11 cellular contexts compared by ENCODE assay signal in the genomic region with DNA sequence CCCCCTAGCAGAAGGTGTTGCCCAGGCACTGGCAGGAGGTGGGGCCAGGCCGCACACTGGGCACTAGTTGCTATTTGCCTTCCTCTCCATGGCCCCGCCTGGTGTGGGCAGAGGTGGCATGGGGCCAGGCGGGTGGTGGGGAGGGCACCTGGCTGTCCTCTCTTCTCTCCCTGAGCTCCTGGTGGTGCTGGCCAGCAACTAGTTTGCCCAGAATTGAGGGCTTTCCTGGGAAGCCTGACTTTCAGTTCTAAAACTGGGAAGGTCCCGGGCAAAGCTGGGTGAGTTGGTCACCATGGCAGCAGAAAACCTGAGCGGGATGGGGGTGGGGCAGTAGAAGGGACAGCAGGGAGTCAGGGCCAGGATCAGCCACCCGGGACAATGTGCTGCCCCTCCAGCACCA. TPM values are rescaled to one million over a fixed set of nuclear protein-coding genes. Genes with fewer than 3 reads are reported as not detected.
DNase-seq lines count a peak whose midpoint lies in the region; ATAC-seq, FAIRE-seq and TF ChIP-seq lines count a peak whose summit lies in the region.
"Had no signal": no experiment of that assay in that cellular context is flagged by ENCODE, and none has a peak within 500 bp of the region (broad histone marks: within the 10 kb centered on the region; RNA-seq: fewer than 3 reads in every experiment).

No MANE protein-coding gene starts in this region.

- CTCF ChIA-PET in PC-9 (lab: Charles Lee) (interaction anchor here (0.6 kb wide), 2 partner anchors 56 to 71 kb away, joined by 3 to 11 read pairs; no protein-coding TSS in a partner anchor), HEK293T (lab: Yijun Ruan, JAX) (no interaction called here)
- CTCF ChIA-PET in CD8-positive, alpha-beta memory T cell (lab: Charles Lee): interaction anchor here (2.0 kb wide), 1 partner anchor 41 kb away, joined by 9 read pairs; no protein-coding TSS in a partner anchor

- H4K91ac ChIP-seq in H9 (ENCODE audit: insufficient read length, low read depth, low read length): no peak overlapping the region

- no peak overlapping the region for H3K4ac ChIP-seq in H9 (ENCODE audit: low read depth, low read length)

- POLR2A ChIA-PET in PC-9 (lab: Charles Lee; ENCODE audit: unreplicated experiment): no interaction called here
- POLR2A ChIA-PET in CD8-positive, alpha-beta memory T cell (lab: Charles Lee): no interaction called here
- POLR2A ChIA-PET in HEK293T (lab: Yijun Ruan, JAX): no interaction called here

- H3K27me3 Mint-ChIP-seq in H9 (ENCODE audit: low read depth): peaks cover 2% of the 10 kb centered on the region; the same call in 1 of the 2 replicates
- no peaks in the 10 kb centered on the region for H3K27me3 Mint-ChIP-seq in CD8-positive, alpha-beta memory T cell
- H3K27me3 Mint-ChIP-seq: activated naive CD4-positive, alpha-beta T cell treated with anti-CD3 and anti-CD28 coated beads, Interleukin-2, amount 50 U/mL, for 24 hours had no signal

- no peak overlapping the region for H3K27ac ChIP-seq in H9 (ENCODE audit: insufficient read length, low read depth, low read length)
- H3K27ac ChIP-seq in PC-9: no peak overlapping the region
- H3K27ac ChIP-seq in right atrium auricular region: peak overlapping the region; percentile 91 to 92
- peak overlapping the region in 4 of 8 donors; percentile 17 to 82 (median 76) for H3K27ac ChIP-seq in spleen
- no peak overlapping the region for H3K27ac ChIP-seq in CD8-positive, alpha-beta memory T cell (ENCODE audit: low read depth, low read length)

- H3K79me1 ChIP-seq in H9 (ENCODE audit: insufficient read depth, low read depth, low read length, poor library complexity, severe bottlenecking): no peaks in the 10 kb centered on the region

- H2BK12ac ChIP-seq in H9 (ENCODE audit: insufficient read length, low read depth, low read length): no peak overlapping the region

- H3K9me2 ChIP-seq in PC-9 (ENCODE audit: insufficient read depth): no peaks in the 10 kb centered on the region

- peak overlapping the region; percentile 55; the same call in 1 of the 2 replicates for H3K14ac ChIP-seq in H9 (ENCODE audit: insufficient read depth, low read length)

- H3K27ac Mint-ChIP-seq in H9: peak overlapping the region in 1 of 3 experiments; percentile 20; a peak in 1 of 7 replicates
- no peak overlapping the region for H3K27ac Mint-ChIP-seq in CD8-positive, alpha-beta memory T cell
- H3K27ac Mint-ChIP-seq: activated naive CD4-positive, alpha-beta T cell treated with anti-CD3 and anti-CD28 coated beads, Interleukin-2, amount 50 U/mL, for 24 hours; T-helper 1 cell treated with Interleukin-12 subunit alpha and Interleukin-12 subunit beta and Interleukin-4 antibody, amounts not matched to agents 30 μg/mL and 1 μg/mL, for 36 hours had no signal

- no peak overlapping the region for H3K4me3 Mint-ChIP-seq in H9
- no peak overlapping the region for H3K4me3 Mint-ChIP-seq in CD8-positive, alpha-beta memory T cell
- H3K4me3 Mint-ChIP-seq: activated naive CD4-positive, alpha-beta T cell treated with anti-CD3 and anti-CD28 coated beads, Interleukin-2, amount 50 U/mL, for 24 hours; T-helper 1 cell treated with Interleukin-12 subunit alpha and Interleukin-12 subunit beta and Interleukin-4 antibody, amounts not matched to agents 30 μg/mL and 1 μg/mL, for 36 hours had no signal

- H4K20me1 ChIP-seq in H9 (ENCODE audit: control insufficient read depth, insufficient read depth, insufficient read length) (no peaks in the 10 kb centered on the region), PC-9 (ENCODE audit: insufficient read depth) (no peaks in the 10 kb centered on the region)

- H3K9ac ChIP-seq in H9 (ENCODE audit: extremely low read depth, insufficient read length, low read length): no peak overlapping the region

- H3K27me3 ChIP-seq in H9 (ENCODE audit: insufficient read depth, low read length) (no peaks in the 10 kb centered on the region), PC-9 (ENCODE audit: insufficient read depth, low read depth) (peaks cover 5% of the 10 kb centered on the region; the same call in 1 of the 2 replicates), right atrium auricular region (no peaks in the 10 kb centered on the region), spleen (replicated peaks in 1 of 7) (no peaks in the 10 kb centered on the region)
- no peaks in the 10 kb centered on the region for H3K27me3 ChIP-seq in CD8-positive, alpha-beta memory T cell (ENCODE audit: insufficient read depth, low read length, poor library complexity, severe bottlenecking)

- H3K36me3 ChIP-seq in PC-9 (ENCODE audit: low read depth) (no peaks in the 10 kb centered on the region), right atrium auricular region (no peaks in the 10 kb centered on the region), spleen (no peaks in the 10 kb centered on the region)
- no peaks in the 10 kb centered on the region for H3K36me3 ChIP-seq in CD8-positive, alpha-beta memory T cell (ENCODE audit: insufficient read depth, low read length)

- FAIRE-seq in GM12891 (lab: Jason Lieb, UNC): no peak

- H3K79me2 ChIP-seq in H9 (ENCODE audit: insufficient read depth, low read length): no peaks in the 10 kb centered on the region
- H3K79me2 ChIP-seq in PC-9 (ENCODE audit: low read depth): no peaks in the 10 kb centered on the region

- intact Hi-C loops in PC-9 (cut with micrococcal nuclease; ENCODE audit: unreplicated experiment): loop anchor here (5.0 to 10.0 kb wide), 3 partner anchors 33 to 652 kb away; no protein-coding TSS in a partner anchor
- intact Hi-C loops in spleen (cut with DNase I; ENCODE audit: low total_unique reads): no loop called here

- no peak for TF ChIP-seq POLR2A in spleen (IDR thresholded peaks at IDR 0.05)
- no peak for TF ChIP-seq POLR2A in GM12891 (IDR thresholded peaks at IDR 0.05; ENCODE audit: low read depth, low read length)

- H3K56ac ChIP-seq in H9 (ENCODE audit: insufficient read length, low read depth, low read length): no peak overlapping the region

- no peak for ATAC-seq in GM21367 (IDR thresholded peaks at IDR 0.05; ENCODE audit: unreplicated experiment)

- H3K4me3 ChIP-seq in PC-9: no peak overlapping the region
- H3K4me3 ChIP-seq in right atrium auricular region: no peak overlapping the region
- H3K4me3 ChIP-seq in spleen: no peak overlapping the region
- no peak overlapping the region for H3K4me3 ChIP-seq in CD8-positive, alpha-beta memory T cell (ENCODE audit: low read length)

- no CpG with 5 or more reads among the region's 6 CpGs for whole genome bisulfite sequencing in H9 (ENCODE audit: extremely low coverage, insufficient read length, low lambda C conversion rate)
- WGBS in spleen, 5 donors: 60 to 86% (median 74%) methylated on average over 3 to 6 of the region's 6 CpGs

- H2BK5ac ChIP-seq in H9 (ENCODE audit: insufficient read length, low read length): no peak overlapping the region

- H3K36me3 Mint-ChIP-seq in H9 (ENCODE audit: insufficient read depth in 1 of 3, low read depth in 3 of 3): no peaks in the 10 kb centered on the region; a peak in 1 of 7 replicates
- H3K36me3 Mint-ChIP-seq in CD8-positive, alpha-beta memory T cell: no peaks in the 10 kb centered on the region
- H3K36me3 Mint-ChIP-seq: activated naive CD4-positive, alpha-beta T cell treated with anti-CD3 and anti-CD28 coated beads, Interleukin-2, amount 50 U/mL, for 24 hours had no signal

- H2BK15ac ChIP-seq in H9 (ENCODE audit: low read depth, low read length): no peak overlapping the region

- H3K4me1 Mint-ChIP-seq in H9: peaks cover 4 to 39% of the 10 kb centered on the region in 2 experiments; a peak in 3 of 4 replicates
- H3K4me1 Mint-ChIP-seq in CD8-positive, alpha-beta memory T cell: peaks cover 16 to 25% (median 25%) of the 10 kb centered on the region in 3 donors

- H3K23ac ChIP-seq in H9 (ENCODE audit: insufficient read length, low read depth, low read length): no peak overlapping the region

- H3T11ph ChIP-seq in H9 (ENCODE audit: low read length): no peak overlapping the region

- DNase-seq in H9: no peak
- DNase-seq in PC-9: peak; percentile 70 to 95
- DNase-seq in right atrium auricular region (ENCODE audit: low spot score): no peak
- peak; percentile 78 for DNase-seq in spleen
- no peak for DNase-seq in CD8-positive, alpha-beta memory T cell
- no peak for DNase-seq in GM12891 (ENCODE audit: insufficient read length, low spot score)
- DNase-seq in HEK293T (ENCODE audit: extremely low spot score): no peak
- DNase-seq: foreskin fibroblast had no signal

- H2AK5ac ChIP-seq in H9 (ENCODE audit: insufficient read length, low read length): no peak overlapping the region

- no peak overlapping the region for H3K18ac ChIP-seq in H9 (ENCODE audit: insufficient read length, low read depth, low read length)

- H2BK20ac ChIP-seq in H9 (ENCODE audit: low read depth, low read length, poor library complexity, severe bottlenecking): no peak overlapping the region

- no peak overlapping the region for H4K8ac ChIP-seq in H9 (replicated peaks; ENCODE audit: insufficient read length, low read depth, low read length)

- H2BK120ac ChIP-seq in H9 (ENCODE audit: low read depth, low read length, poor library complexity, severe bottlenecking): no peak overlapping the region

- H3K4me1 ChIP-seq in H9 (ENCODE audit: insufficient read depth, low read length): no peaks in the 10 kb centered on the region
- peaks cover 25% of the 10 kb centered on the region for H3K4me1 ChIP-seq in PC-9 (replicated peaks; ENCODE audit: insufficient read depth)
- H3K4me1 ChIP-seq in right atrium auricular region: peaks cover 0 to 78% of the 10 kb centered on the region in 2 donors
- H3K4me1 ChIP-seq in spleen: peaks cover 17 to 84% (median 54%) of the 10 kb centered on the region in 6 donors
- peaks cover 20% of the 10 kb centered on the region for H3K4me1 ChIP-seq in CD8-positive, alpha-beta memory T cell (ENCODE audit: insufficient read depth, low read length)

- H3K9me3 ChIP-seq in H9 (ENCODE audit: control insufficient read depth, low read depth, low read length): no peaks in the 10 kb centered on the region
- H3K9me3 ChIP-seq in PC-9 (ENCODE audit: insufficient read depth, low read depth): no peaks in the 10 kb centered on the region
- H3K9me3 ChIP-seq in right atrium auricular region: no peaks in the 10 kb centered on the region
- peaks cover 0 to 3% (median 0%) of the 10 kb centered on the region in 8 donors for H3K9me3 ChIP-seq in spleen
- H3K9me3 ChIP-seq in CD8-positive, alpha-beta memory T cell (ENCODE audit: low read length): no peaks in the 10 kb centered on the region

- TF ChIP-seq CTCF in H9 (conservative IDR thresholded peaks at IDR 0.05) (no peak), PC-9 (conservative IDR thresholded peaks at IDR 0.05) (no peak), right atrium auricular region (IDR thresholded peaks at IDR 0.05) (no peak), spleen (IDR thresholded peaks at IDR 0.05 in 8 of 11, conservative IDR thresholded peaks at IDR 0.05 in 3 of 11) (no peak)

- peaks cover 0 to 6% of the 10 kb centered on the region in 2 experiments; a peak in 3 of 5 replicates for H3K9me3 Mint-ChIP-seq in H9
- peaks cover 0 to 2% (median 0%) of the 10 kb centered on the region in 5 donors for H3K9me3 Mint-ChIP-seq in CD8-positive, alpha-beta memory T cell
- H3K9me3 Mint-ChIP-seq: activated naive CD4-positive, alpha-beta T cell treated with anti-CD3 and anti-CD28 coated beads, Interleukin-2, amount 50 U/mL, for 24 hours; T-helper 1 cell treated with Interleukin-12 subunit alpha and Interleukin-12 subunit beta and Interleukin-4 antibody, amounts not matched to agents 30 μg/mL and 1 μg/mL, for 36 hours had no signal

- H4K5ac ChIP-seq in H9 (ENCODE audit: insufficient read length, low read depth, low read length): no peak overlapping the region

- H3K23me2 ChIP-seq in H9 (ENCODE audit: insufficient read length, low read depth, low read length, poor library complexity, severe bottlenecking): no peaks in the 10 kb centered on the region

- H3F3A ChIP-seq in PC-9 (ENCODE audit: insufficient read depth, low read depth): peaks cover 27% of the 10 kb centered on the region; the same call in 1 of the 2 replicates

- H2AFZ ChIP-seq in H9 (ENCODE audit: low read length) (no peak overlapping the region), PC-9 (no peak overlapping the region)

- H3K4me2 ChIP-seq in H9 (ENCODE audit: insufficient read depth, insufficient read length, low read length) (no peak overlapping the region), PC-9 (peak overlapping the region; percentile 53)

- no TSS peak for BruUV-seq in PC-9 (replicated peaks; lab: Mats Ljungman, UMichigan)

RNA-seq across cellular contexts. Expression of a gene that starts 48.2 kb away (rescaled TPM):
- total RNA-seq in H9 (2021): 66.8 and 67.9 TPM in 2 replicates
- total RNA-seq in PC-9 (2021): 19.3 and 25.6 TPM in 2 replicates
- 100 to 1,000 TPM; 127 to 151 TPM for total RNA-seq in right atrium auricular region
- total RNA-seq in spleen: 100 to 1,000 TPM in 1 of 7 donors, 10 to 100 TPM in 6; 49.2 to 120 (median 61.6) TPM
- polyA plus RNA-seq in spleen: 10 to 100 TPM; 48.6 to 87.8 (median 81.2) TPM
- 100 to 1,000 TPM; 101 to 107 TPM for total RNA-seq in CD8-positive, alpha-beta memory T cell
- polyA plus RNA-seq in CD8-positive, alpha-beta memory T cell: 94.4 TPM
- 82.1 TPM for polyA plus RNA-seq in GM12891 (2012; ENCODE audit: low read depth, missing spikeins)

Comparison
In these comparisons a context has a peak if more than half of its experiments do, and no peak if none do; other contexts are left out.
1. DNase-seq: peak in PC-9 (2 of 2) and spleen (single experiment); none in H9 (single experiment), right atrium auricular region (single experiment), CD8-positive, alpha-beta memory T cell (0 of 5), GM12891 (single experiment) and HEK293T (single experiment).
2. H3K27ac ChIP-seq: peak in right atrium auricular region (2 of 2); none in H9 (single experiment), PC-9 (single experiment) and CD8-positive, alpha-beta memory T cell (single experiment).